Comparison of ENCODE assay signal across 10 cellular contexts in genomic region chr1:22055463-22055862, GRCh38. TPM values are rescaled to one million over a fixed set of nuclear protein-coding genes. Genes with fewer than 3 reads are reported as not detected.
A peak's percentile ranks its signal among the peaks of the same experiment; 100 is the strongest.
DNase-seq lines count a peak whose midpoint lies in the region; ATAC-seq and TF ChIP-seq lines count a peak whose summit lies in the region.
"Had no signal": no experiment of that assay in that cellular context is flagged by ENCODE, and none has a peak within 500 bp of the region (broad histone marks: within the 10 kb centered on the region; RNA-seq: fewer than 3 reads in every experiment).

No MANE protein-coding gene starts in this region.

- POLR2A ChIA-PET in activated CD4-positive, alpha-beta memory T cell treated with anti-CD3 and anti-CD28 coated beads for 36 hours (lab: Charles Lee): interaction anchor here (0.6 to 4.6 kb wide), 3 partner anchors 16 to 31 kb away, joined by 3 to 78 read pairs (median 58); no protein-coding TSS in a partner anchor

- no peak for ATAC-seq in stimulated activated effector memory CD8-positive, alpha-beta T cell treated with anti-CD3 and anti-CD28 coated beads, Interleukin-12 subunit alpha, Interleukin-12 subunit beta, amount 100 ng/mL, for 72 hours
- ATAC-seq in esophagus mucosa (no peak), GM19452 (IDR thresholded peaks at IDR 0.05; ENCODE audit: unreplicated experiment) (no peak)

- H3K27ac ChIP-seq in hepatocyte: no peak overlapping the region

- no peak overlapping the region for H3K4me3 ChIP-seq in hepatocyte

- H3K36me3 ChIP-seq in hepatocyte (replicated peaks; ENCODE audit: insufficient read depth, low read depth): no peaks in the 10 kb centered on the region

- peaks cover 54% of the 10 kb centered on the region for H3K4me1 Mint-ChIP-seq in activated CD4-positive, alpha-beta memory T cell treated with anti-CD3 and anti-CD28 coated beads for 36 hours (ENCODE audit: low read depth)
- H3K4me1 Mint-ChIP-seq in stimulated activated effector memory CD8-positive, alpha-beta T cell treated with anti-CD3 and anti-CD28 coated beads, Interleukin-12 subunit alpha, Interleukin-12 subunit beta, amount 100 ng/mL, for 72 hours: peaks cover 49% of the 10 kb centered on the region

- WGBS in hepatocyte (ENCODE audit: low lambda C conversion rate, missing lambda C conversion rate): 57% methylated on average over 6 of the region's 6 CpGs

- H2AFZ ChIP-seq in hepatocyte: no peak overlapping the region

- H3K36me3 Mint-ChIP-seq in activated CD4-positive, alpha-beta memory T cell treated with anti-CD3 and anti-CD28 coated beads for 36 hours: peaks cover 39% of the 10 kb centered on the region
- H3K36me3 Mint-ChIP-seq in stimulated activated effector memory CD8-positive, alpha-beta T cell treated with anti-CD3 and anti-CD28 coated beads, Interleukin-12 subunit alpha, Interleukin-12 subunit beta, amount 100 ng/mL, for 72 hours: peaks cover 94% of the 10 kb centered on the region

- DNase-seq in activated CD8-positive, alpha-beta memory T cell treated with anti-CD3 and anti-CD28 coated beads for 24 hours: peak; percentile 52
- DNase-seq in activated CD8-positive, alpha-beta memory T cell treated with anti-CD3 and anti-CD28 coated beads, Interleukin-2, amount 50 U/mL, for 4 hours: no peak
- no peak for DNase-seq in activated CD4-positive, alpha-beta memory T cell treated with anti-CD3 and anti-CD28 coated beads for 36 hours
- DNase-seq in hepatocyte (ENCODE audit: low spot score): no peak
- DNase-seq in stimulated activated effector memory CD8-positive, alpha-beta T cell treated with anti-CD3 and anti-CD28 coated beads, Interleukin-12 subunit alpha, Interleukin-12 subunit beta, amount 100 ng/mL, for 72 hours (ENCODE audit: low spot score in 2 of 2): no peak
- no peak for DNase-seq in central memory CD4-positive, alpha-beta T cell
- DNase-seq: NCI-H1436 treated with DMSO at 0.1 percent for 48 hours, Right ventricle myocardium superior had no signal

- no peaks in the 10 kb centered on the region for H3K9me3 Mint-ChIP-seq in activated CD4-positive, alpha-beta memory T cell treated with anti-CD3 and anti-CD28 coated beads for 36 hours
- H3K9me3 Mint-ChIP-seq in stimulated activated effector memory CD8-positive, alpha-beta T cell treated with anti-CD3 and anti-CD28 coated beads, Interleukin-12 subunit alpha, Interleukin-12 subunit beta, amount 100 ng/mL, for 72 hours: no peaks in the 10 kb centered on the region

- CTCF ChIA-PET in activated CD4-positive, alpha-beta memory T cell treated with anti-CD3 and anti-CD28 coated beads for 36 hours (lab: Charles Lee): interaction anchor here (2.8 to 6.9 kb wide), 3 partner anchors 16 to 32 kb away, joined by 6 to 62 read pairs (median 20); no protein-coding TSS in a partner anchor

- H3K27me3 ChIP-seq in hepatocyte: no peaks in the 10 kb centered on the region

- peak overlapping the region; percentile 26 for H3K27ac Mint-ChIP-seq in activated CD4-positive, alpha-beta memory T cell treated with anti-CD3 and anti-CD28 coated beads for 36 hours
- peak overlapping the region; percentile 97 for H3K27ac Mint-ChIP-seq in stimulated activated effector memory CD8-positive, alpha-beta T cell treated with anti-CD3 and anti-CD28 coated beads, Interleukin-12 subunit alpha, Interleukin-12 subunit beta, amount 100 ng/mL, for 72 hours

- no peak for TF ChIP-seq CTCF in hepatocyte (IDR thresholded peaks at IDR 0.05; ENCODE audit: poor library complexity)

- peaks cover 25% of the 10 kb centered on the region for H3K4me1 ChIP-seq in hepatocyte (ENCODE audit: insufficient read depth)

- H4K20me1 ChIP-seq in hepatocyte (ENCODE audit: insufficient read depth, poor library complexity, severe bottlenecking): peaks cover 71% of the 10 kb centered on the region

- intact Hi-C loops in activated CD4-positive, alpha-beta memory T cell treated with anti-CD3 and anti-CD28 coated beads for 36 hours (cut with micrococcal nuclease): no loop called here

- peak overlapping the region; percentile 59 for H3K4me2 ChIP-seq in hepatocyte

- H3K79me2 ChIP-seq in hepatocyte: peaks cover 75% of the 10 kb centered on the region

- H3K4me3 Mint-ChIP-seq in activated CD4-positive, alpha-beta memory T cell treated with anti-CD3 and anti-CD28 coated beads for 36 hours: peak overlapping the region; percentile 63
- peak overlapping the region; percentile 84 for H3K4me3 Mint-ChIP-seq in stimulated activated effector memory CD8-positive, alpha-beta T cell treated with anti-CD3 and anti-CD28 coated beads, Interleukin-12 subunit alpha, Interleukin-12 subunit beta, amount 100 ng/mL, for 72 hours

- H3K27me3 Mint-ChIP-seq in activated CD4-positive, alpha-beta memory T cell treated with anti-CD3 and anti-CD28 coated beads for 36 hours: no peaks in the 10 kb centered on the region

- no peaks in the 10 kb centered on the region for H3K9me3 ChIP-seq in hepatocyte (ENCODE audit: low read depth)

- no peaks in the 10 kb centered on the region for H3K9me2 ChIP-seq in hepatocyte (replicated peaks; ENCODE audit: insufficient read depth)

RNA-seq across cellular contexts. Expression of gene CDC42, which starts 3.0 kb away (rescaled TPM):
- 100 to 1,000 TPM; 310 to 314 TPM for total RNA-seq in activated CD4-positive, alpha-beta memory T cell treated with anti-CD3 and anti-CD28 coated beads for 36 hours
- total RNA-seq in hepatocyte: 351 and 358 TPM in 2 replicates
- 48.8 and 69.7 TPM in 2 replicates for polyA plus RNA-seq in hepatocyte
- 208 TPM for total RNA-seq in esophagus mucosa

RNA-seq across cellular contexts. Expression of gene CELA3A, which starts 54.0 kb away (rescaled TPM):
- not detected for total RNA-seq in activated CD4-positive, alpha-beta memory T cell treated with anti-CD3 and anti-CD28 coated beads for 36 hours
- total RNA-seq in hepatocyte: 2.2 TPM in 1 of 2 replicates, not detected in the other
- polyA plus RNA-seq in hepatocyte: 0.68 TPM in 1 of 2 replicates, not detected in the other
- total RNA-seq in esophagus mucosa: not detected
- total RNA-seq: Right ventricle myocardium superior had no signal
